In genomic region chr14:103593577-103593976, GRCh38 we compare ENCODE assay signal across 8 cellular contexts. TPM values are rescaled to one million over a fixed set of nuclear protein-coding genes. Genes with fewer than 3 reads are reported as not detected.
DNase-seq lines count a peak whose midpoint lies in the region; ATAC-seq and TF ChIP-seq lines count a peak whose summit lies in the region.

No MANE protein-coding gene starts in this region.

- H3K27me3 Mint-ChIP-seq in CD8-positive, alpha-beta T cell (ENCODE audit: low read depth): no peaks in the 10 kb centered on the region

- H3K4me1 Mint-ChIP-seq in CD8-positive, alpha-beta T cell (ENCODE audit: low read depth): peaks cover 3% of the 10 kb centered on the region

- H3K4me3 Mint-ChIP-seq in CD8-positive, alpha-beta T cell: peak overlapping the region; percentile 33

- H3K9me3 ChIP-seq in CD8-positive, alpha-beta T cell (ENCODE audit: low read length): no peaks in the 10 kb centered on the region

- no peaks in the 10 kb centered on the region for H3K36me3 ChIP-seq in CD8-positive, alpha-beta T cell (ENCODE audit: insufficient read depth, low read length)

- H3K27ac ChIP-seq in CD8-positive, alpha-beta T cell (ENCODE audit: low read depth, low read length): no peak overlapping the region

- TF ChIP-seq CTCF in CD8-positive, alpha-beta T cell (IDR thresholded peaks at IDR 0.05): no peak

- H3K4me3 ChIP-seq in CD8-positive, alpha-beta T cell (ENCODE audit: low read depth, low read length): no peak overlapping the region

- H3K4me1 ChIP-seq in CD8-positive, alpha-beta T cell (ENCODE audit: insufficient read depth, low read length): no peaks in the 10 kb centered on the region

- H3K27me3 ChIP-seq in CD8-positive, alpha-beta T cell (ENCODE audit: insufficient read depth, low read length): no peaks in the 10 kb centered on the region

- no peak for DNase-seq in CD8-positive, alpha-beta T cell
- DNase-seq in dermis microvascular lymphatic vessel endothelial cell (ENCODE audit: low read depth in 2 of 2): peak; percentile 20 to 53
- no peak for DNase-seq in DMS79 (lab: John Stamatoyannopoulos, UW)
- no peak for DNase-seq in activated CD8-positive, alpha-beta memory T cell treated with anti-CD3 and anti-CD28 coated beads for 24 hours
- DNase-seq in stimulated activated CD4-positive, alpha-beta T cell treated with anti-CD3 and anti-CD28 coated beads, Interleukin-4, amount 100 ng/mL, for 24 hours: no peak
- DNase-seq in activated CD4-positive, alpha-beta T cell treated with anti-CD3 and anti-CD28 coated beads, Interleukin-2, amount 50 U/mL, for 1 hour: no peak

- CTCF ChIA-PET in CD8-positive, alpha-beta T cell (lab: Charles Lee): no interaction called here

- POLR2A ChIA-PET in CD8-positive, alpha-beta T cell (lab: Charles Lee): interaction anchor here (0.6 to 0.7 kb wide), 2 partner anchors 147 to 1469 kb away, joined by 3 to 5 read pairs; no protein-coding TSS in a partner anchor

- intact Hi-C loops in CD8-positive, alpha-beta T cell (cut with DNase I, micrococcal nuclease): no loop called here

- ATAC-seq in CD8-positive, alpha-beta T cell: no peak
- peak; percentile 89 for ATAC-seq in GM19397 (IDR thresholded peaks at IDR 0.05; ENCODE audit: unreplicated experiment)
- ATAC-seq in HG03139 (IDR thresholded peaks at IDR 0.05; ENCODE audit: unreplicated experiment): peak; percentile 85

- peak overlapping the region; percentile 52 for H3K27ac Mint-ChIP-seq in CD8-positive, alpha-beta T cell

- peaks cover 14% of the 10 kb centered on the region for H3K36me3 Mint-ChIP-seq in CD8-positive, alpha-beta T cell

- H3K9me3 Mint-ChIP-seq in CD8-positive, alpha-beta T cell: no peaks in the 10 kb centered on the region

RNA-seq across cellular contexts. Expression of gene COA8, which starts 30.8 kb away (rescaled TPM):
- total RNA-seq in CD8-positive, alpha-beta T cell: 10 to 100 TPM; 11.6 to 13.4 TPM
- total RNA-seq in dermis microvascular lymphatic vessel endothelial cell: 14.3 and 24.0 TPM in 2 replicates

RNA-seq across cellular contexts. Expression of gene BAG5, which starts 31.1 kb away (rescaled TPM):
- 10 to 100 TPM; 46.2 to 46.3 TPM for total RNA-seq in CD8-positive, alpha-beta T cell
- 26.8 and 27.8 TPM in 2 replicates for total RNA-seq in dermis microvascular lymphatic vessel endothelial cell

RNA-seq across cellular contexts. Expression of gene KLC1, which starts 35.4 kb away (rescaled TPM):
- total RNA-seq in CD8-positive, alpha-beta T cell: 100 to 1,000 TPM; 119 to 130 TPM
- total RNA-seq in dermis microvascular lymphatic vessel endothelial cell: 114 and 162 TPM in 2 replicates

Comparison
In these comparisons a context has a peak if more than half of its experiments do, and no peak if none do; other contexts are left out.
1. DNase-seq: peak in dermis microvascular lymphatic vessel endothelial cell (2 of 2); none in CD8-positive, alpha-beta T cell (0 of 7), DMS79 (single experiment), activated CD8-positive, alpha-beta memory T cell treated with anti-CD3 and anti-CD28 coated beads for 24 hours (single experiment), stimulated activated CD4-positive, alpha-beta T cell treated with anti-CD3 and anti-CD28 coated beads, Interleukin-4, amount 100 ng/mL, for 24 hours (single experiment) and activated CD4-positive, alpha-beta T cell treated with anti-CD3 and anti-CD28 coated beads, Interleukin-2, amount 50 U/mL, for 1 hour (single experiment).